Comparison of ENCODE assay signal across 8 cellular contexts in genomic region chr22:22848364-22848866, GRCh38.
A peak's percentile ranks its signal among the peaks of the same experiment; 100 is the strongest.
DNase-seq lines count a peak whose midpoint lies in the region; ATAC-seq and TF ChIP-seq lines count a peak whose summit lies in the region.

No MANE protein-coding gene starts in this region.

- H3K4me3 ChIP-seq in fibroblast of pulmonary artery (replicated peaks; ENCODE audit: low read depth, low read length) (no peak overlapping the region), neutrophil (ENCODE audit: low read depth in 1 of 2, low read length in 1 of 2) (no peak overlapping the region)

- ATAC-seq in HG03521 (IDR thresholded peaks at IDR 0.05; ENCODE audit: unreplicated experiment): no peak

- H3K27me3 ChIP-seq in neutrophil: no peaks in the 10 kb centered on the region

- H3K27ac ChIP-seq in 22Rv1: no peak overlapping the region
- H3K27ac ChIP-seq in neutrophil: no peak overlapping the region

- no peaks in the 10 kb centered on the region for H3K9me3 ChIP-seq in neutrophil

- TF ChIP-seq CTCF in 22Rv1 (IDR thresholded peaks at IDR 0.05): peak; percentile 97
- peak; percentile 96 for TF ChIP-seq CTCF in GM12874 (IDR thresholded peaks at IDR 0.05; ENCODE audit: insufficient read depth, low read depth, low read length)
- TF ChIP-seq CTCF in fibroblast of pulmonary artery (IDR thresholded peaks at IDR 0.05; ENCODE audit: low read length, missing control alignments): peak; percentile 97
- peak; percentile 30 for TF ChIP-seq CTCF in neutrophil (IDR thresholded peaks at IDR 0.05)

- no peaks in the 10 kb centered on the region for H3K4me1 ChIP-seq in neutrophil (ENCODE audit: control insufficient read depth in 1 of 2, insufficient read depth in 1 of 2, low read depth in 1 of 2, low read length in 1 of 2)

- no peaks in the 10 kb centered on the region for H3K36me3 ChIP-seq in neutrophil

- DNase-seq in NCI-H526 treated with DMSO at 0.1 percent for 48 hours (lab: John Stamatoyannopoulos, UW) (peak; percentile 1), activated T-cell treated with anti-CD3 and anti-CD28 coated beads for 48 hours (ENCODE audit: low read depth) (peak; percentile 66), fibroblast of pulmonary artery (ENCODE audit: low read depth) (peak; percentile 55), superior temporal gyrus (ENCODE audit: extremely low spot score) (peak; percentile 52)

Comparison
In these comparisons a context has a peak if more than half of its experiments do, and no peak if none do; other contexts are left out.
1. CTCF ChIP-seq: peak in every context shown above with its lines; median percentile 97 in 22Rv1; 97 in fibroblast of pulmonary artery; 96 in GM12874; 30 in neutrophil.
2. DNase-seq: peak in every context shown above with its lines; median percentile 66 in activated T-cell treated with anti-CD3 and anti-CD28 coated beads for 48 hours; 55 in fibroblast of pulmonary artery; 52 in superior temporal gyrus; 1 in NCI-H526 treated with DMSO at 0.1 percent for 48 hours.